1 cellular context compared by ENCODE assay signal in the genomic region with DNA sequence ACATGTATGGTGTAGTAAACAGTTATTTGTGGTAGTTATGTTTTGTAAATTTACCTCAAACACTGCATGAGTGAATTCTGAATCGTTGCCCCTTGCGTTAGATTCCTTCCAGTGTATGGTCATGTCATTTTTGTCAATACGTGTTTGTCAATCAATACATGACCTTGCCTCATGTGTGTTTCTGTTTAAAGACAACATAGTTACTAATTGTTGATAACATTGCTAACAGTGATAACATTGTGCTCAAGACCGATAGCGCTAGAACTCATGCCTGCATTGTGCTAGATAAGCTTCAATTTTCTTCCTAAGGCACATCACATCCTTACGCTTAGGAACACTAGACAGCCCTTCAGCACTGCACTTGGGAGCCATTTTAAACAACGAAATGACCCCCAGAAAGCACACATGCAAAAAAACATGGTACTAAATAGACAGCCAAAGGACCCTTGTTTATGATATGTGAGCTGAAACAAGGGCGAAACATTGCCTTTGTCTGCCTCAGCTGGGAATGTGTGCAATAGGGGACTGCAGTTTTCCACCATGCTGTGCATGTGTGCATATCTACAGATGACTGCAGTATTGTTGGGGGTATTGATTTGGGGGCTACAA.
TF ChIP-seq lines count a peak whose summit lies in the region.

No MANE protein-coding gene starts in this region.

TF ChIP-seq in K562, 482 proteins besides CTCF, POLR2A, EP300 and RAD21 (continued from another document and continues in another):
- TF ChIP-seq, protein P1, sequence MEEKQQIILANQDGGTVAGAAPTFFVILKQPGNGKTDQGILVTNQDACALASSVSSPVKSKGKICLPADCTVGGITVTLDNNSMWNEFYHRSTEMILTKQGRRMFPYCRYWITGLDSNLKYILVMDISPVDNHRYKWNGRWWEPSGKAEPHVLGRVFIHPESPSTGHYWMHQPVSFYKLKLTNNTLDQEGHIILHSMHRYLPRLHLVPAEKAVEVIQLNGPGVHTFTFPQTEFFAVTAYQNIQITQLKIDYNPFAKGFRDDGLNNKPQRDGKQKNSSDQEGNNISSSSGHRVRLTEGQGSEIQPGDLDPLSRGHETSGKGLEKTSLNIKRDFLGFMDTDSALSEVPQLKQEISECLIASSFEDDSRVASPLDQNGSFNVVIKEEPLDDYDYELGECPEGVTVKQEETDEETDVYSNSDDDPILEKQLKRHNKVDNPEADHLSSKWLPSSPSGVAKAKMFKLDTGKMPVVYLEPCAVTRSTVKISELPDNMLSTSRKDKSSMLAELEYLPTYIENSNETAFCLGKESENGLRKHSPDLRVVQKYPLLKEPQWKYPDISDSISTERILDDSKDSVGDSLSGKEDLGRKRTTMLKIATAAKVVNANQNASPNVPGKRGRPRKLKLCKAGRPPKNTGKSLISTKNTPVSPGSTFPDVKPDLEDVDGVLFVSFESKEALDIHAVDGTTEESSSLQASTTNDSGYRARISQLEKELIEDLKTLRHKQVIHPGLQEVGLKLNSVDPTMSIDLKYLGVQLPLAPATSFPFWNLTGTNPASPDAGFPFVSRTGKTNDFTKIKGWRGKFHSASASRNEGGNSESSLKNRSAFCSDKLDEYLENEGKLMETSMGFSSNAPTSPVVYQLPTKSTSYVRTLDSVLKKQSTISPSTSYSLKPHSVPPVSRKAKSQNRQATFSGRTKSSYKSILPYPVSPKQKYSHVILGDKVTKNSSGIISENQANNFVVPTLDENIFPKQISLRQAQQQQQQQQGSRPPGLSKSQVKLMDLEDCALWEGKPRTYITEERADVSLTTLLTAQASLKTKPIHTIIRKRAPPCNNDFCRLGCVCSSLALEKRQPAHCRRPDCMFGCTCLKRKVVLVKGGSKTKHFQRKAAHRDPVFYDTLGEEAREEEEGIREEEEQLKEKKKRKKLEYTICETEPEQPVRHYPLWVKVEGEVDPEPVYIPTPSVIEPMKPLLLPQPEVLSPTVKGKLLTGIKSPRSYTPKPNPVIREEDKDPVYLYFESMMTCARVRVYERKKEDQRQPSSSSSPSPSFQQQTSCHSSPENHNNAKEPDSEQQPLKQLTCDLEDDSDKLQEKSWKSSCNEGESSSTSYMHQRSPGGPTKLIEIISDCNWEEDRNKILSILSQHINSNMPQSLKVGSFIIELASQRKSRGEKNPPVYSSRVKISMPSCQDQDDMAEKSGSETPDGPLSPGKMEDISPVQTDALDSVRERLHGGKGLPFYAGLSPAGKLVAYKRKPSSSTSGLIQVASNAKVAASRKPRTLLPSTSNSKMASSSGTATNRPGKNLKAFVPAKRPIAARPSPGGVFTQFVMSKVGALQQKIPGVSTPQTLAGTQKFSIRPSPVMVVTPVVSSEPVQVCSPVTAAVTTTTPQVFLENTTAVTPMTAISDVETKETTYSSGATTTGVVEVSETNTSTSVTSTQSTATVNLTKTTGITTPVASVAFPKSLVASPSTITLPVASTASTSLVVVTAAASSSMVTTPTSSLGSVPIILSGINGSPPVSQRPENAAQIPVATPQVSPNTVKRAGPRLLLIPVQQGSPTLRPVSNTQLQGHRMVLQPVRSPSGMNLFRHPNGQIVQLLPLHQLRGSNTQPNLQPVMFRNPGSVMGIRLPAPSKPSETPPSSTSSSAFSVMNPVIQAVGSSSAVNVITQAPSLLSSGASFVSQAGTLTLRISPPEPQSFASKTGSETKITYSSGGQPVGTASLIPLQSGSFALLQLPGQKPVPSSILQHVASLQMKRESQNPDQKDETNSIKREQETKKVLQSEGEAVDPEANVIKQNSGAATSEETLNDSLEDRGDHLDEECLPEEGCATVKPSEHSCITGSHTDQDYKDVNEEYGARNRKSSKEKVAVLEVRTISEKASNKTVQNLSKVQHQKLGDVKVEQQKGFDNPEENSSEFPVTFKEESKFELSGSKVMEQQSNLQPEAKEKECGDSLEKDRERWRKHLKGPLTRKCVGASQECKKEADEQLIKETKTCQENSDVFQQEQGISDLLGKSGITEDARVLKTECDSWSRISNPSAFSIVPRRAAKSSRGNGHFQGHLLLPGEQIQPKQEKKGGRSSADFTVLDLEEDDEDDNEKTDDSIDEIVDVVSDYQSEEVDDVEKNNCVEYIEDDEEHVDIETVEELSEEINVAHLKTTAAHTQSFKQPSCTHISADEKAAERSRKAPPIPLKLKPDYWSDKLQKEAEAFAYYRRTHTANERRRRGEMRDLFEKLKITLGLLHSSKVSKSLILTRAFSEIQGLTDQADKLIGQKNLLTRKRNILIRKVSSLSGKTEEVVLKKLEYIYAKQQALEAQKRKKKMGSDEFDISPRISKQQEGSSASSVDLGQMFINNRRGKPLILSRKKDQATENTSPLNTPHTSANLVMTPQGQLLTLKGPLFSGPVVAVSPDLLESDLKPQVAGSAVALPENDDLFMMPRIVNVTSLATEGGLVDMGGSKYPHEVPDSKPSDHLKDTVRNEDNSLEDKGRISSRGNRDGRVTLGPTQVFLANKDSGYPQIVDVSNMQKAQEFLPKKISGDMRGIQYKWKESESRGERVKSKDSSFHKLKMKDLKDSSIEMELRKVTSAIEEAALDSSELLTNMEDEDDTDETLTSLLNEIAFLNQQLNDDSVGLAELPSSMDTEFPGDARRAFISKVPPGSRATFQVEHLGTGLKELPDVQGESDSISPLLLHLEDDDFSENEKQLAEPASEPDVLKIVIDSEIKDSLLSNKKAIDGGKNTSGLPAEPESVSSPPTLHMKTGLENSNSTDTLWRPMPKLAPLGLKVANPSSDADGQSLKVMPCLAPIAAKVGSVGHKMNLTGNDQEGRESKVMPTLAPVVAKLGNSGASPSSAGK (IDR thresholded peaks at IDR 0.05), result peak; percentile 52
- TF ChIP-seq PHTF2 (CRISPR knock-in tag; IDR thresholded peaks at IDR 0.05) (no peak), FIP1L1 (IDR thresholded peaks at IDR 0.05; ENCODE audit: low read depth, low read length, poor library complexity, severe bottlenecking) (no peak), RBM14 (IDR thresholded peaks at IDR 0.05; ENCODE audit: borderline replicate concordance, insufficient read depth, low read depth, low read length) (no peak), CC2D1A (IDR thresholded peaks at IDR 0.05) (peak; percentile 97), SMAD2 (IDR thresholded peaks at IDR 0.05; ENCODE audit: low read depth, low read length) (no peak), RAD51 (IDR thresholded peaks at IDR 0.05; ENCODE audit: borderline replicate concordance, low read depth) (peak; percentile 8; the same call in 1 of the 2 replicates), MYC (IDR thresholded peaks at IDR 0.05; ENCODE audit: low read depth, low read length) (0 out of 2 replicates have a peak, but pooled peaks have one; percentile 35), MYC (CRISPR knock-in tag; IDR thresholded peaks at IDR 0.05; ENCODE audit: borderline replicate concordance, low read depth) (no peak), ZNF24 (IDR thresholded peaks at IDR 0.05) (peak; percentile 70), ZC3H11A (IDR thresholded peaks at IDR 0.05; ENCODE audit: low read depth, low read length) (no peak), ZNF79 (CRISPR knock-in tag; IDR thresholded peaks at IDR 0.05; ENCODE audit: low read depth) (no peak), MCM7 (IDR thresholded peaks at IDR 0.05) (no peak), JUND (IDR thresholded peaks at IDR 0.05; ENCODE audit: borderline replicate concordance, low read depth, low read length) (peak; percentile 76; the same call in 1 of the 2 replicates), JUND (tag; IDR thresholded peaks at IDR 0.05; ENCODE audit: borderline replicate concordance, low read depth, low read length) (peak; percentile 78; the same call in 2 of the 3 replicates), TRIM28 (IDR thresholded peaks at IDR 0.05) (0 out of 2 replicates have a peak, but pooled peaks have one; percentile 50), ZFX (CRISPR knock-in tag; IDR thresholded peaks at IDR 0.05) (no peak), CBX2 (IDR thresholded peaks at IDR 0.05; ENCODE audit: insufficient read depth, low read length, poor library complexity, severe bottlenecking) (no peak), KDM4B (IDR thresholded peaks at IDR 0.05; ENCODE audit: borderline replicate concordance in 2 of 2, low read depth in 1 of 2) (no peak), KHSRP (IDR thresholded peaks at IDR 0.05) (peak; percentile 86), SMARCA4 (IDR thresholded peaks at IDR 0.05) (peak; percentile 99), SREBF1 (IDR thresholded peaks at IDR 0.05; ENCODE audit: borderline replicate concordance, low read depth, low read length) (no peak), POLR2H (tag; IDR thresholded peaks at IDR 0.05; ENCODE audit: low read depth) (no peak), CBFA2T2 (conservative IDR thresholded peaks at IDR 0.05) (peak; percentile 97), ETV5 (CRISPR knock-in tag; IDR thresholded peaks at IDR 0.05; ENCODE audit: low read depth) (no peak), MAFF (IDR thresholded peaks at IDR 0.05; ENCODE audit: low read length) (no peak), ZFP1 (CRISPR knock-in tag; IDR thresholded peaks at IDR 0.05) (no peak), ZNF232 (CRISPR knock-in tag; IDR thresholded peaks at IDR 0.05) (no peak), TEAD2 (tag; IDR thresholded peaks at IDR 0.05) (peak; percentile 64; the same call in 1 of the 2 replicates), PTBP1 (IDR thresholded peaks at IDR 0.05; ENCODE audit: low read depth, low read length) (no peak), ELF1 (tag; IDR thresholded peaks at IDR 0.05) (no peak), MYBL2 (IDR thresholded peaks at IDR 0.05; ENCODE audit: low read depth) (no peak), MYBL2 (CRISPR knock-in tag; IDR thresholded peaks at IDR 0.05; ENCODE audit: borderline replicate concordance) (no peak), SAP30 (IDR thresholded peaks at IDR 0.05; ENCODE audit: borderline replicate concordance, insufficient read depth, low read depth, low read length, poor library complexity, severe bottlenecking) (no peak), ZFPM2 (CRISPR knock-in tag; IDR thresholded peaks at IDR 0.05) (no peak), HMGN3 (IDR thresholded peaks at IDR 0.05; ENCODE audit: borderline replicate concordance, extremely low read depth, insufficient read length, low read depth, low read length) (peak; percentile 68), MIER1 (IDR thresholded peaks at IDR 0.05; ENCODE audit: low read depth) (no peak), SRF (CRISPR knock-in tag; IDR thresholded peaks at IDR 0.05) (no peak), FOXJ2 (tag; IDR thresholded peaks at IDR 0.05) (peak; percentile 99), ZNF444 (CRISPR knock-in tag; IDR thresholded peaks at IDR 0.05) (no peak), CCNT2 (IDR thresholded peaks at IDR 0.05; ENCODE audit: borderline replicate concordance, extremely low read depth, insufficient read length, low read depth, low read length) (peak; percentile 92), ELF4 (CRISPR knock-in tag; IDR thresholded peaks at IDR 0.05) (peak; percentile 94; the same call in 1 of the 2 replicates), FOSL1 (tag; conservative IDR thresholded peaks at IDR 0.05) (peak; percentile 83)
- TF ChIP-seq, protein P2, sequence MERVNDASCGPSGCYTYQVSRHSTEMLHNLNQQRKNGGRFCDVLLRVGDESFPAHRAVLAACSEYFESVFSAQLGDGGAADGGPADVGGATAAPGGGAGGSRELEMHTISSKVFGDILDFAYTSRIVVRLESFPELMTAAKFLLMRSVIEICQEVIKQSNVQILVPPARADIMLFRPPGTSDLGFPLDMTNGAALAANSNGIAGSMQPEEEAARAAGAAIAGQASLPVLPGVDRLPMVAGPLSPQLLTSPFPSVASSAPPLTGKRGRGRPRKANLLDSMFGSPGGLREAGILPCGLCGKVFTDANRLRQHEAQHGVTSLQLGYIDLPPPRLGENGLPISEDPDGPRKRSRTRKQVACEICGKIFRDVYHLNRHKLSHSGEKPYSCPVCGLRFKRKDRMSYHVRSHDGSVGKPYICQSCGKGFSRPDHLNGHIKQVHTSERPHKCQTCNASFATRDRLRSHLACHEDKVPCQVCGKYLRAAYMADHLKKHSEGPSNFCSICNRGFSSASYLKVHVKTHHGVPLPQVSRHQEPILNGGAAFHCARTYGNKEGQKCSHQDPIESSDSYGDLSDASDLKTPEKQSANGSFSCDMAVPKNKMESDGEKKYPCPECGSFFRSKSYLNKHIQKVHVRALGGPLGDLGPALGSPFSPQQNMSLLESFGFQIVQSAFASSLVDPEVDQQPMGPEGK (CRISPR knock-in tag; IDR thresholded peaks at IDR 0.05; ENCODE audit: borderline replicate concordance), result no peak
- TF ChIP-seq, protein P3, sequence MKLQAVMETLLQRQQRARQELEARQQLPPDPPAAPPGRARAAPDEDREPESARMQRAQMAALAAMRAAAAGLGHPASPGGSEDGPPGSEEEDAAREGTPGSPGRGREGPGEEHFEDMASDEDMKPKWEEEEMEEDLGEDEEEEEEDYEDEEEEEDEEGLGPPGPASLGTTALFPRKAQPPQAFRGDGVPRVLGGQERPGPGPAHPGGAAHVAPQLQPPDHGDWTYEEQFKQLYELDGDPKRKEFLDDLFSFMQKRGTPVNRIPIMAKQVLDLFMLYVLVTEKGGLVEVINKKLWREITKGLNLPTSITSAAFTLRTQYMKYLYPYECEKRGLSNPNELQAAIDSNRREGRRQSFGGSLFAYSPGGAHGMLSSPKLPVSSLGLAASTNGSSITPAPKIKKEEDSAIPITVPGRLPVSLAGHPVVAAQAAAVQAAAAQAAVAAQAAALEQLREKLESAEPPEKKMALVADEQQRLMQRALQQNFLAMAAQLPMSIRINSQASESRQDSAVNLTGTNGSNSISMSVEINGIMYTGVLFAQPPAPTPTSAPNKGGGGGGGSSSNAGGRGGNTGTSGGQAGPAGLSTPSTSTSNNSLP (IDR thresholded peaks at IDR 0.05; ENCODE audit: borderline replicate concordance, low read depth, low read length), result no peak
- TF ChIP-seq, protein P4, sequence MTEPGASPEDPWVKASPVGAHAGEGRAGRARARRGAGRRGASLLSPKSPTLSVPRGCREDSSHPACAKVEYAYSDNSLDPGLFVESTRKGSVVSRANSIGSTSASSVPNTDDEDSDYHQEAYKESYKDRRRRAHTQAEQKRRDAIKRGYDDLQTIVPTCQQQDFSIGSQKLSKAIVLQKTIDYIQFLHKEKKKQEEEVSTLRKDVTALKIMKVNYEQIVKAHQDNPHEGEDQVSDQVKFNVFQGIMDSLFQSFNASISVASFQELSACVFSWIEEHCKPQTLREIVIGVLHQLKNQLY (CRISPR knock-in tag; conservative IDR thresholded peaks at IDR 0.05), result no peak
- TF ChIP-seq, protein P5, sequence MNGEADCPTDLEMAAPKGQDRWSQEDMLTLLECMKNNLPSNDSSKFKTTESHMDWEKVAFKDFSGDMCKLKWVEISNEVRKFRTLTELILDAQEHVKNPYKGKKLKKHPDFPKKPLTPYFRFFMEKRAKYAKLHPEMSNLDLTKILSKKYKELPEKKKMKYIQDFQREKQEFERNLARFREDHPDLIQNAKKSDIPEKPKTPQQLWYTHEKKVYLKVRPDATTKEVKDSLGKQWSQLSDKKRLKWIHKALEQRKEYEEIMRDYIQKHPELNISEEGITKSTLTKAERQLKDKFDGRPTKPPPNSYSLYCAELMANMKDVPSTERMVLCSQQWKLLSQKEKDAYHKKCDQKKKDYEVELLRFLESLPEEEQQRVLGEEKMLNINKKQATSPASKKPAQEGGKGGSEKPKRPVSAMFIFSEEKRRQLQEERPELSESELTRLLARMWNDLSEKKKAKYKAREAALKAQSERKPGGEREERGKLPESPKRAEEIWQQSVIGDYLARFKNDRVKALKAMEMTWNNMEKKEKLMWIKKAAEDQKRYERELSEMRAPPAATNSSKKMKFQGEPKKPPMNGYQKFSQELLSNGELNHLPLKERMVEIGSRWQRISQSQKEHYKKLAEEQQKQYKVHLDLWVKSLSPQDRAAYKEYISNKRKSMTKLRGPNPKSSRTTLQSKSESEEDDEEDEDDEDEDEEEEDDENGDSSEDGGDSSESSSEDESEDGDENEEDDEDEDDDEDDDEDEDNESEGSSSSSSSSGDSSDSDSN (IDR thresholded peaks at IDR 0.05; ENCODE audit: borderline replicate concordance in 1 of 2, low read depth in 2 of 2, low read length in 2 of 2), result no peak
